34 cellular contexts compared by ENCODE assay signal in the genomic region with DNA sequence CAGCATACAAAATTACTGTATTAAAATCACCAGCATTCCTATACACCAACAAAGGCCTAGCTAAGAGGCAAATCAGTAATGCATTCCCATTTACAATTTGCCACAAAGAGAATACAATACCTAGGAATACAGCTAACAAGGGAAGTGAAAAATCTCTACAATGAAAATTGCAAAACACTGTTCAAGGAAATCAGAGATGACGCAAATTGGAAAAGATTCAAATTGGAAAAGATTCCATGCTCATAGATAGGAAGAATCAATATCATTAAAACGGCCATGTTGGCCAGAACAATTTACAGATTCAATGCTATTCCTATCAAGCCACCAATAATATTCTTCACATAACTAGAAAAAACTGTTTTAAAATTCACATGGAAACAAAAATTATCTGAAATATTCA.
"Had no signal": no experiment of that assay in that cellular context is flagged by ENCODE, and none has a peak within 500 bp of the region (broad histone marks: within the 10 kb centered on the region; RNA-seq: fewer than 3 reads in every experiment).

No MANE protein-coding gene starts in this region.

- H3K27me3 ChIP-seq: adrenal gland, ascending aorta, body of pancreas, brain microvascular endothelial cell, breast epithelium, cardiac muscle cell had no signal

- H3K9me3 ChIP-seq: adrenal gland, body of pancreas had no signal

- H3K27ac ChIP-seq: adrenal gland, ascending aorta, body of pancreas, brain microvascular endothelial cell, breast epithelium, cardiac muscle cell had no signal

- H3K4me1 ChIP-seq: adrenal gland, ascending aorta, body of pancreas, breast epithelium had no signal

- ATAC-seq: activated naive CD4-positive, alpha-beta T cell treated with anti-CD3 and anti-CD28 coated beads, Interleukin-2, amount 50 U/mL, for 72 hours; activated naive CD8-positive, alpha-beta T cell treated with anti-CD3 and anti-CD28 coated beads, Interleukin-2, amount 50 U/mL, for 24 hours; activated T-cell treated with anti-CD3 and anti-CD28 coated beads, Interleukin-2, amount 50 U/mL, for 4 hours; activated T-cell treated with anti-CD3 and anti-CD28 coated beads, Interleukin-2, amount 50 U/mL, for 72 hours; activated T-helper 17 cell treated with anti-CD3 and anti-CD28 coated beads, Interleukin-2, amount 50 U/mL, for 72 hours; body of pancreas had no signal

- DNase-seq: activated effector memory CD4-positive, alpha-beta T cell treated with anti-CD3 and anti-CD28 coated beads, Interleukin-2, amount 50 U/mL, for 16 hours; activated effector memory CD4-positive, alpha-beta T cell treated with Interleukin-2 at 50 U/mL for 16 hours; activated gamma-delta T cell; activated gamma-delta T cell treated with Interleukin-2 at 50 U/mL for 16 hours; activated naive CD4-positive, alpha-beta T cell; activated naive CD4-positive, alpha-beta T cell treated with anti-CD3 and anti-CD28 coated beads for 36 hours; activated naive CD4-positive, alpha-beta T cell treated with anti-CD3 and anti-CD28 coated beads, Interleukin-2, amount 10 ng/mL, durations not matched to agents 7 days and 5 days; activated naive CD4-positive, alpha-beta T cell treated with anti-CD3 and anti-CD28 coated beads, Interleukin-2, amount 50 U/mL, for 16 hours; activated naive CD4-positive, alpha-beta T cell treated with Interleukin-2 at 50 U/mL for 16 hours; activated naive CD8-positive, alpha-beta T cell treated with anti-CD3 and anti-CD28 coated beads for 36 hours; activated naive CD8-positive, alpha-beta T cell treated with anti-CD3 and anti-CD28 coated beads, Interleukin-2, amount 10 ng/mL, durations not matched to agents 7 days and 5 days; activated naive CD8-positive, alpha-beta T cell treated with anti-CD3 and anti-CD28 coated beads, Interleukin-2, amount 50 U/mL, for 24 hours; activated T-cell treated with anti-CD3 and anti-CD28 coated beads, Interleukin-2, amount 50 U/mL, for 1 hour; activated T-cell treated with anti-CD3 and anti-CD28 coated beads, Interleukin-2, amount 50 U/mL, for 24 hours; activated T-cell treated with anti-CD3 and anti-CD28 coated beads, Interleukin-2, amount 50 U/mL, for 4 hours; activated T-cell treated with anti-CD3 and anti-CD28 coated beads, Interleukin-2, amount 50 U/mL, for 48 hours; activated T-cell treated with anti-CD3 and anti-CD28 coated beads, Interleukin-2, amount 50 U/mL, for 72 hours; adrenal gland; amniotic stem cell; amygdala; anterior cingulate cortex; aorta; body of pancreas; brain microvascular endothelial cell; caudate nucleus; central memory CD4-positive, alpha-beta T cell; cerebellar nuclear complex had no signal

- H3K4me3 ChIP-seq: adrenal gland, ascending aorta, body of pancreas, breast epithelium, cardiac muscle cell had no signal

- FAIRE-seq: astrocyte, bronchial epithelial cell had no signal

- H3K36me3 ChIP-seq: adrenal gland, ascending aorta, brain microvascular endothelial cell, breast epithelium, cardiac muscle cell had no signal
